In the genomic region with DNA sequence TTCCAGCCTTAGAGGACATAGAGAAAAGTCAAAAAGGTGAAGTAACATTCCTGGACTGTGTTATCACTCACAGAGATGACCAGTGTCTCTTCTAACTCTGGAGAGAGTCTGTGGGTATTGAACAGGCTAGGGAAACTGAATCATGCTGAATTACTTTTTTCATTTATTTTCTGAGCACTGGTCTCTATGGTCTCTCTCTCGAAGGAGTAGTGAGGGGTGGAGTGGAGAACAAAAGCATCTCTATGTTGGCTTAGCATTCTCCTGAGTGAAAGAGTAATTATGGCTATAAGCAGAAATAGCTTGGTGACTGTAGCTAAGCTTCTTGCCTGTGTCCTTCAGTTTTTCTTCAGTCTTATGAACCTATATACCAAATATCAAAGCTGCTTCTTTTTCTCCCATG, we compare ENCODE assay signal across 23 cellular contexts.
"Had no signal": no experiment of that assay in that cellular context is flagged by ENCODE, and none has a peak within 500 bp of the region (broad histone marks: within the 10 kb centered on the region; RNA-seq: fewer than 3 reads in every experiment).

No MANE protein-coding gene starts in this region.

- H3K4me2 ChIP-seq: KMS-11 had no signal

- H3K9me3 Mint-ChIP-seq: activated naive CD4-positive, alpha-beta T cell treated with anti-CD3 and anti-CD28 coated beads, Interleukin-2, amount 50 U/mL, for 24 hours; activated T-cell treated with anti-CD3 and anti-CD28 coated beads, Interleukin-2, amount 50 U/mL, for 24 hours; activated T-helper 1 cell treated with anti-CD3 and anti-CD28 coated beads, Interleukin-12 subunit alpha, Interleukin-12 subunit beta, Interleukin-2, Interleukin-4 antibody, amounts not matched to agents 30 ng/mL and 10 ng/mL and 1 ng/mL, durations not matched to agents 14 hours and 24 hours and 36 hours; T-helper 1 cell treated with Interleukin-12 subunit alpha and Interleukin-12 subunit beta and Interleukin-4 antibody, amounts not matched to agents 30 μg/mL and 1 μg/mL, for 36 hours; WTC11 had no signal

- H3K9ac ChIP-seq: KMS-11 had no signal

- H3K4me3 Mint-ChIP-seq: activated CD8-positive, alpha-beta memory T cell treated with anti-CD3 and anti-CD28 coated beads, Interleukin-2, amount 10 ng/mL, durations not matched to agents 7 days and 5 days; activated naive CD4-positive, alpha-beta T cell treated with anti-CD3 and anti-CD28 coated beads, Interleukin-2, amount 50 U/mL, for 24 hours; activated T-cell treated with anti-CD3 and anti-CD28 coated beads, Interleukin-2, amount 50 U/mL, for 24 hours; activated T-helper 1 cell treated with anti-CD3 and anti-CD28 coated beads, Interleukin-12 subunit alpha, Interleukin-12 subunit beta, Interleukin-2, Interleukin-4 antibody, amounts not matched to agents 30 ng/mL and 10 ng/mL and 1 ng/mL, durations not matched to agents 14 hours and 24 hours and 36 hours; T-helper 1 cell treated with Interleukin-12 subunit alpha and Interleukin-12 subunit beta and Interleukin-4 antibody, amounts not matched to agents 30 μg/mL and 1 μg/mL, for 36 hours; WTC11 had no signal

- H3K27ac ChIP-seq: body of pancreas, KMS-11, Peyer's patch, SJSA1 had no signal

- H3K36me3 Mint-ChIP-seq: activated CD8-positive, alpha-beta memory T cell treated with anti-CD3 and anti-CD28 coated beads, Interleukin-2, amount 10 ng/mL, durations not matched to agents 7 days and 5 days; activated naive CD4-positive, alpha-beta T cell treated with anti-CD3 and anti-CD28 coated beads, Interleukin-2, amount 50 U/mL, for 24 hours; WTC11 had no signal

- H3K4me3 ChIP-seq: body of pancreas, MG63, Peyer's patch, SJSA1 had no signal

- H3K9me3 ChIP-seq: body of pancreas, MG63, Peyer's patch, SJSA1 had no signal

- DNase-seq: activated CD4-positive, alpha-beta T cell treated with anti-CD3 and anti-CD28 coated beads for 48 hours; activated CD4-positive, alpha-beta T cell treated with anti-CD3 and anti-CD28 coated beads, Interleukin-2, amount 50 U/mL, for 48 hours; activated CD4-positive, CD25-positive, alpha-beta regulatory T cell treated with anti-CD3 and anti-CD28 coated beads, Interleukin-2, amount 50 U/mL, for 72 hours; activated CD8-positive, alpha-beta memory T cell treated with anti-CD3 and anti-CD28 coated beads, Interleukin-2, amount 10 ng/mL, durations not matched to agents 7 days and 5 days; activated effector memory CD4-positive, alpha-beta T cell treated with Interleukin-2 at 50 U/mL for 16 hours; activated naive CD4-positive, alpha-beta T cell; activated T-cell treated with anti-CD3 and anti-CD28 coated beads, Interleukin-2, amount 50 U/mL, for 24 hours; aorta; body of pancreas; MG63; NCI-H1436 treated with DMSO at 0.1 percent for 48 hours; NCI-H187; NCI-H2081; NCI-H524; Peyer's patch; SHP77; T-helper 9 cell had no signal

- H3K4me1 ChIP-seq: body of pancreas, Peyer's patch, SJSA1 had no signal

- H3K27me3 ChIP-seq: body of pancreas, MG63, Peyer's patch, SJSA1 had no signal

- H3K27ac Mint-ChIP-seq: activated CD8-positive, alpha-beta memory T cell treated with anti-CD3 and anti-CD28 coated beads, Interleukin-2, amount 10 ng/mL, durations not matched to agents 7 days and 5 days; activated naive CD4-positive, alpha-beta T cell treated with anti-CD3 and anti-CD28 coated beads, Interleukin-2, amount 50 U/mL, for 24 hours; activated T-cell treated with anti-CD3 and anti-CD28 coated beads, Interleukin-2, amount 50 U/mL, for 24 hours; activated T-helper 1 cell treated with anti-CD3 and anti-CD28 coated beads, Interleukin-12 subunit alpha, Interleukin-12 subunit beta, Interleukin-2, Interleukin-4 antibody, amounts not matched to agents 30 ng/mL and 10 ng/mL and 1 ng/mL, durations not matched to agents 14 hours and 24 hours and 36 hours; T-helper 1 cell treated with Interleukin-12 subunit alpha and Interleukin-12 subunit beta and Interleukin-4 antibody, amounts not matched to agents 30 μg/mL and 1 μg/mL, for 36 hours; WTC11 had no signal

- H3K4me1 Mint-ChIP-seq: activated CD8-positive, alpha-beta memory T cell treated with anti-CD3 and anti-CD28 coated beads, Interleukin-2, amount 10 ng/mL, durations not matched to agents 7 days and 5 days; activated naive CD4-positive, alpha-beta T cell treated with anti-CD3 and anti-CD28 coated beads, Interleukin-2, amount 50 U/mL, for 24 hours; WTC11 had no signal

- H3K27me3 Mint-ChIP-seq: activated CD8-positive, alpha-beta memory T cell treated with anti-CD3 and anti-CD28 coated beads, Interleukin-2, amount 10 ng/mL, durations not matched to agents 7 days and 5 days; activated naive CD4-positive, alpha-beta T cell treated with anti-CD3 and anti-CD28 coated beads, Interleukin-2, amount 50 U/mL, for 24 hours; activated T-cell treated with anti-CD3 and anti-CD28 coated beads, Interleukin-2, amount 50 U/mL, for 24 hours had no signal

- ATAC-seq: activated CD8-positive, alpha-beta memory T cell treated with anti-CD3 and anti-CD28 coated beads, Interleukin-2, amount 10 ng/mL, durations not matched to agents 7 days and 5 days; body of pancreas; WTC11 had no signal

- H3K36me3 ChIP-seq: MG63, Peyer's patch, SJSA1 had no signal
